21 cellular contexts compared by ENCODE assay signal in genomic region chrX:43357741-43358140, GRCh38.
"Had no signal": no experiment of that assay in that cellular context is flagged by ENCODE, and none has a peak within 500 bp of the region (broad histone marks: within the 10 kb centered on the region; RNA-seq: fewer than 3 reads in every experiment).

No MANE protein-coding gene starts in this region.

- H3K27me3 ChIP-seq: MG63 had no signal

- H3K4me2 ChIP-seq: SK-N-SH had no signal

- H3K36me3 ChIP-seq: MG63 had no signal

- H3K4me3 ChIP-seq: MG63 had no signal

- DNase-seq: KBM-7, MG63, NCI-H1092, NCI-H1105 treated with DMSO at 0.1 percent for 48 hours, NCI-H1417 treated with DMSO at 0.1 percent for 48 hours, NCI-H146, NCI-H1694 treated with DMSO at 0.1 percent for 48 hours, NCI-H1930, NCI-H2081, NCI-H2107, NCI-H2171, NCI-H226, NCI-H446, NCI-H510A, NCI-H524 treated with DMSO at 0.1 percent for 48 hours, NCI-H69, NCI-H774, Right ventricle myocardium superior, RPMI8226, SIG-M5, SK-N-SH had no signal

- H3K9me3 ChIP-seq: MG63, SK-N-SH had no signal

- H3K9ac ChIP-seq: SK-N-SH had no signal
